1 cellular context compared by ENCODE assay signal in the genomic region with DNA sequence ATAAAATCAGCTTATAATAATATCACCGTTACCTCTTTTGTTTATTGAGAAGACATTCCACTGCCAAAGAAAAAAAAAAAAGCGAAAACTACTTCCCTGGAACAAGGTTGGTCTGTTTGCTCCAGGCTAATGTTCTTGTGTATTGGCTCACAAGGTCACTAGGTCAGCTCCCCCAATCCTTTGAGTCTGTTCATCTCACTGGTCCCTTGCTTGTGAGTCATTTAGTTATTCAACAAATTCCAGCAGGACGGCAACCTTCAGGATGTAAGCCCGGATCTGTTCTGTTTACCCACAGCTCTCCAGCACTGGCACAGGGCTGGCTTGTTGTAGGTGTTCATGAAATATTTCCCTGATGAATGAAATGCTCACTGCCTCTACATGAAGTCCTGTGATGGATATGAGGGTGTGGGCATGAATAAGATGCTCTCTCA.
TF ChIP-seq lines count a peak whose summit lies in the region.

No MANE protein-coding gene starts in this region.

TF ChIP-seq in HepG2, 621 proteins besides CTCF, POLR2A, EP300 and RAD21 (continued from another document and continues in another):
- peak; percentile 97 for TF ChIP-seq SALL1 (CRISPR knock-in tag; IDR thresholded peaks at IDR 0.05)
- peak; percentile 65 for TF ChIP-seq ZBTB43 (CRISPR knock-in tag; conservative IDR thresholded peaks at IDR 0.05)
- TF ChIP-seq SKI (IDR thresholded peaks at IDR 0.05; ENCODE audit: partially characterized antibody) = peak; percentile 93
- TF ChIP-seq ZNF12 (CRISPR knock-in tag; IDR thresholded peaks at IDR 0.05) = peak; percentile 82; the same call in 1 of the 2 replicates
- TF ChIP-seq KAT7 (CRISPR knock-in tag; IDR thresholded peaks at IDR 0.05; ENCODE audit: borderline replicate concordance) = 0 out of 2 replicates have a peak, but pooled peaks have one; percentile 72
- no peak for TF ChIP-seq DZIP1 (CRISPR knock-in tag; IDR thresholded peaks at IDR 0.05)
- TF ChIP-seq ZNF354B (CRISPR knock-in tag; IDR thresholded peaks at IDR 0.05) = no peak
- peak; percentile 63 for TF ChIP-seq ZNF121 (CRISPR knock-in tag; IDR thresholded peaks at IDR 0.05)
- TF ChIP-seq ZNF792 (CRISPR knock-in tag; IDR thresholded peaks at IDR 0.05) = peak; percentile 90
- no peak for TF ChIP-seq REPIN1 (CRISPR knock-in tag; IDR thresholded peaks at IDR 0.05; ENCODE audit: borderline replicate concordance, low read depth)
- TF ChIP-seq ZSCAN12 (CRISPR knock-in tag; IDR thresholded peaks at IDR 0.05) = peak; percentile 79; the same call in 1 of the 2 replicates
- TF ChIP-seq HNF4G (IDR thresholded peaks at IDR 0.05; ENCODE audit: borderline replicate concordance, low read depth, low read length) = peak; percentile 43; the same call in 1 of the 2 replicates
- TF ChIP-seq HNF4G (CRISPR knock-in tag; IDR thresholded peaks at IDR 0.05; ENCODE audit: borderline replicate concordance, low read depth) = no peak; the same call in 1 of the 2 replicates
- peak; percentile 62; the same call in 1 of the 2 replicates for TF ChIP-seq ATF7 (IDR thresholded peaks at IDR 0.05)
- TF ChIP-seq ATF7 (CRISPR knock-in tag; IDR thresholded peaks at IDR 0.05) = peak; percentile 65; the same call in 1 of the 2 replicates
- TF ChIP-seq NCOA5 (CRISPR knock-in tag; IDR thresholded peaks at IDR 0.05) = no peak
- TF ChIP-seq BCL6 (CRISPR knock-in tag; IDR thresholded peaks at IDR 0.05) = peak; percentile 93
- TF ChIP-seq ZBTB33 (CRISPR knock-in tag; IDR thresholded peaks at IDR 0.05) = peak; percentile 71; the same call in 1 of the 2 replicates
- peak; percentile 100 for TF ChIP-seq ZNF614 (CRISPR knock-in tag; IDR thresholded peaks at IDR 0.05; ENCODE audit: borderline replicate concordance)
- TF ChIP-seq, protein P1, sequence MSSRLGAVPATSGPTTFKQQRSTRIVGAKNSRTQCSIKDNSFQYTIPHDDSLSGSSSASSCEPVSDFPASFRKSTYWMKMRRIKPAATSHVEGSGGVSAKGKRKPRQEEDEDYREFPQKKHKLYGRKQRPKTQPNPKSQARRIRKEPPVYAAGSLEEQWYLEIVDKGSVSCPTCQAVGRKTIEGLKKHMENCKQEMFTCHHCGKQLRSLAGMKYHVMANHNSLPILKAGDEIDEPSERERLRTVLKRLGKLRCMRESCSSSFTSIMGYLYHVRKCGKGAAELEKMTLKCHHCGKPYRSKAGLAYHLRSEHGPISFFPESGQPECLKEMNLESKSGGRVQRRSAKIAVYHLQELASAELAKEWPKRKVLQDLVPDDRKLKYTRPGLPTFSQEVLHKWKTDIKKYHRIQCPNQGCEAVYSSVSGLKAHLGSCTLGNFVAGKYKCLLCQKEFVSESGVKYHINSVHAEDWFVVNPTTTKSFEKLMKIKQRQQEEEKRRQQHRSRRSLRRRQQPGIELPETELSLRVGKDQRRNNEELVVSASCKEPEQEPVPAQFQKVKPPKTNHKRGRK (CRISPR knock-in tag; IDR thresholded peaks at IDR 0.05) = no peak
- peak; percentile 68; the same call in 1 of the 2 replicates for TF ChIP-seq RFXAP (CRISPR knock-in tag; IDR thresholded peaks at IDR 0.05; ENCODE audit: borderline replicate concordance)
- TF ChIP-seq ZSCAN29 (CRISPR knock-in tag; conservative IDR thresholded peaks at IDR 0.05) = peak; percentile 92
- peak; percentile 55; the same call in 1 of the 2 replicates for TF ChIP-seq ARID4A (CRISPR knock-in tag; IDR thresholded peaks at IDR 0.05; ENCODE audit: borderline replicate concordance)
- TF ChIP-seq ZNF574 (CRISPR knock-in tag; IDR thresholded peaks at IDR 0.05) = peak; percentile 83
- TF ChIP-seq, protein P2, sequence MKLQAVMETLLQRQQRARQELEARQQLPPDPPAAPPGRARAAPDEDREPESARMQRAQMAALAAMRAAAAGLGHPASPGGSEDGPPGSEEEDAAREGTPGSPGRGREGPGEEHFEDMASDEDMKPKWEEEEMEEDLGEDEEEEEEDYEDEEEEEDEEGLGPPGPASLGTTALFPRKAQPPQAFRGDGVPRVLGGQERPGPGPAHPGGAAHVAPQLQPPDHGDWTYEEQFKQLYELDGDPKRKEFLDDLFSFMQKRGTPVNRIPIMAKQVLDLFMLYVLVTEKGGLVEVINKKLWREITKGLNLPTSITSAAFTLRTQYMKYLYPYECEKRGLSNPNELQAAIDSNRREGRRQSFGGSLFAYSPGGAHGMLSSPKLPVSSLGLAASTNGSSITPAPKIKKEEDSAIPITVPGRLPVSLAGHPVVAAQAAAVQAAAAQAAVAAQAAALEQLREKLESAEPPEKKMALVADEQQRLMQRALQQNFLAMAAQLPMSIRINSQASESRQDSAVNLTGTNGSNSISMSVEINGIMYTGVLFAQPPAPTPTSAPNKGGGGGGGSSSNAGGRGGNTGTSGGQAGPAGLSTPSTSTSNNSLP (IDR thresholded peaks at IDR 0.05; ENCODE audit: low read depth, low read length) = peak; percentile 84
- TF ChIP-seq FOXA1 (IDR thresholded peaks at IDR 0.05) = no peak
- peak; percentile 97 for TF ChIP-seq FOXA1 (CRISPR knock-in tag; IDR thresholded peaks at IDR 0.05)
- TF ChIP-seq, protein P3, sequence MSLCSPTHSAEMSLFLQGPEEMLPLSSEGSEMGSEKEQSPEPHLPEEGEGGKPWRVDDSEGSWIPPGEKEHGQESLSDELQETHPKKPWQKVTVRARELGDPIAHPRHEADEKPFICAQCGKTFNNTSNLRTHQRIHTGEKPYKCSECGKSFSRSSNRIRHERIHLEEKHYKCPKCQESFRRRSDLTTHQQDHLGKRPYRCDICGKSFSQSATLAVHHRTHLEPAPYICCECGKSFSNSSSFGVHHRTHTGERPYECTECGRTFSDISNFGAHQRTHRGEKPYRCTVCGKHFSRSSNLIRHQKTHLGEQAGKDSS (CRISPR knock-in tag; IDR thresholded peaks at IDR 0.05; ENCODE audit: borderline replicate concordance, low read depth) = peak; percentile 83; the same call in 1 of the 2 replicates
- peak; percentile 99 for TF ChIP-seq FOXP4 (CRISPR knock-in tag; IDR thresholded peaks at IDR 0.05)
- no peak for TF ChIP-seq CBX1 (IDR thresholded peaks at IDR 0.05; ENCODE audit: low read depth)
